31 cellular contexts compared by ENCODE assay signal in genomic region chr2:142684667-142685066, GRCh38.
"Had no signal": no experiment of that assay in that cellular context is flagged by ENCODE, and none has a peak within 500 bp of the region (broad histone marks: within the 10 kb centered on the region; RNA-seq: fewer than 3 reads in every experiment).

No MANE protein-coding gene starts in this region.

- H3K27me3 ChIP-seq: brain microvascular endothelial cell, gastrocnemius medialis had no signal

- H3K27ac Mint-ChIP-seq: activated CD4-positive, alpha-beta memory T cell treated with anti-CD3 and anti-CD28 coated beads, Interleukin-2, amount 10 ng/mL, durations not matched to agents 7 days and 5 days; activated CD4-positive, alpha-beta T cell treated with anti-CD3 and anti-CD28 coated beads, Interleukin-2, amount 10 ng/mL, durations not matched to agents 7 days and 5 days; activated naive CD8-positive, alpha-beta T cell; activated T-helper 17 cell treated with anti-CD3 and anti-CD28 coated beads, Interleukin-2, amount 50 U/mL, for 72 hours; dendritic cell treated with granulocyte-macrophage colony-stimulating factor and Interleukin-4, amounts not matched to agents 40 ng/mL and 50 ng/mL, for 4 days; endodermal cell; T-helper 17 cell; T-helper 2 cell treated with Interferon-gamma antibody and Interleukin-4, amounts not matched to agents 5 μg/mL and 100 μg/mL, for 36 hours had no signal

- FAIRE-seq: astrocyte, bronchial epithelial cell had no signal

- H3K4me1 Mint-ChIP-seq: activated CD4-positive, alpha-beta memory T cell treated with anti-CD3 and anti-CD28 coated beads, Interleukin-2, amount 10 ng/mL, durations not matched to agents 7 days and 5 days; activated CD4-positive, alpha-beta T cell treated with anti-CD3 and anti-CD28 coated beads, Interleukin-2, amount 10 ng/mL, durations not matched to agents 7 days and 5 days; activated T-helper 17 cell treated with anti-CD3 and anti-CD28 coated beads, Interleukin-2, amount 50 U/mL, for 72 hours; central memory CD8-positive, alpha-beta T cell; T-helper 17 cell had no signal

- H3K4me1 ChIP-seq: gastrocnemius medialis had no signal

- H3K36me3 ChIP-seq: brain microvascular endothelial cell, gastrocnemius medialis had no signal

- H3K4me3 ChIP-seq: coronary artery, dorsolateral prefrontal cortex, gastrocnemius medialis had no signal

- H3K9me3 Mint-ChIP-seq: activated CD4-positive, alpha-beta memory T cell treated with anti-CD3 and anti-CD28 coated beads, Interleukin-2, amount 10 ng/mL, durations not matched to agents 7 days and 5 days; activated CD4-positive, alpha-beta T cell treated with anti-CD3 and anti-CD28 coated beads, Interleukin-2, amount 10 ng/mL, durations not matched to agents 7 days and 5 days; activated T-cell treated with anti-CD3 and anti-CD28 coated beads, Interleukin-2, amount 50 U/mL, for 4 hours; activated T-helper 17 cell treated with anti-CD3 and anti-CD28 coated beads, Interleukin-2, amount 50 U/mL, for 72 hours; dendritic cell treated with granulocyte-macrophage colony-stimulating factor and Interleukin-4, amounts not matched to agents 40 ng/mL and 50 ng/mL, for 4 days; T-helper 2 cell treated with Interferon-gamma antibody and Interleukin-4, amounts not matched to agents 5 μg/mL and 100 μg/mL, for 36 hours had no signal

- H3K4me3 Mint-ChIP-seq: activated CD4-positive, alpha-beta memory T cell treated with anti-CD3 and anti-CD28 coated beads, Interleukin-2, amount 10 ng/mL, durations not matched to agents 7 days and 5 days; activated CD4-positive, alpha-beta T cell treated with anti-CD3 and anti-CD28 coated beads, Interleukin-2, amount 10 ng/mL, durations not matched to agents 7 days and 5 days; activated naive CD8-positive, alpha-beta T cell; activated T-cell treated with anti-CD3 and anti-CD28 coated beads, Interleukin-2, amount 50 U/mL, for 4 hours; activated T-helper 17 cell treated with anti-CD3 and anti-CD28 coated beads, Interleukin-2, amount 50 U/mL, for 72 hours; central memory CD8-positive, alpha-beta T cell; dendritic cell treated with granulocyte-macrophage colony-stimulating factor and Interleukin-4, amounts not matched to agents 40 ng/mL and 50 ng/mL, for 4 days; endodermal cell; T-helper 17 cell; T-helper 2 cell treated with Interferon-gamma antibody and Interleukin-4, amounts not matched to agents 5 μg/mL and 100 μg/mL, for 36 hours had no signal

- H3K27ac ChIP-seq: brain microvascular endothelial cell, coronary artery, dorsolateral prefrontal cortex, gastrocnemius medialis had no signal

- H3K9me3 ChIP-seq: gastrocnemius medialis had no signal

- ATAC-seq: activated T-cell treated with anti-CD3 and anti-CD28 coated beads, Interleukin-2, amount 50 U/mL, for 4 hours; activated T-helper 17 cell treated with anti-CD3 and anti-CD28 coated beads, Interleukin-2, amount 50 U/mL, for 72 hours; esophagus mucosa; gastrocnemius medialis; T-helper 17 cell had no signal

- H3K27me3 Mint-ChIP-seq: activated CD4-positive, alpha-beta memory T cell treated with anti-CD3 and anti-CD28 coated beads, Interleukin-2, amount 10 ng/mL, durations not matched to agents 7 days and 5 days; activated CD4-positive, alpha-beta T cell treated with anti-CD3 and anti-CD28 coated beads, Interleukin-2, amount 10 ng/mL, durations not matched to agents 7 days and 5 days; activated naive CD8-positive, alpha-beta T cell; activated T-helper 17 cell treated with anti-CD3 and anti-CD28 coated beads, Interleukin-2, amount 50 U/mL, for 72 hours; central memory CD8-positive, alpha-beta T cell; dendritic cell treated with granulocyte-macrophage colony-stimulating factor and Interleukin-4, amounts not matched to agents 40 ng/mL and 50 ng/mL, for 4 days; T-helper 17 cell had no signal

- DNase-seq: activated CD4-positive, alpha-beta memory T cell treated with anti-CD3 and anti-CD28 coated beads, Interleukin-2, amount 10 ng/mL, durations not matched to agents 7 days and 5 days; activated CD4-positive, alpha-beta T cell treated with anti-CD3 and anti-CD28 coated beads for 1 hour; activated CD4-positive, alpha-beta T cell treated with anti-CD3 and anti-CD28 coated beads for 4 hours; activated CD4-positive, alpha-beta T cell treated with anti-CD3 and anti-CD28 coated beads, Interleukin-2, amount 10 ng/mL, durations not matched to agents 7 days and 5 days; activated CD4-positive, alpha-beta T cell treated with anti-CD3 and anti-CD28 coated beads, Interleukin-2, amount 50 U/mL, for 4 hours; activated effector memory CD4-positive, alpha-beta T cell treated with Interleukin-2 at 50 U/mL for 16 hours; activated gamma-delta T cell treated with Interleukin-2 at 50 U/mL for 16 hours; activated naive CD4-positive, alpha-beta T cell treated with anti-CD3 and anti-CD28 coated beads, Interleukin-2, amount 50 U/mL, for 16 hours; activated naive CD4-positive, alpha-beta T cell treated with Interleukin-2 at 50 U/mL for 16 hours; activated T-cell treated with anti-CD3 and anti-CD28 coated beads, Interleukin-2, amount 50 U/mL, for 4 hours; amniotic stem cell; anterior cingulate cortex; brain microvascular endothelial cell; dorsolateral prefrontal cortex; effector memory CD4-positive, alpha-beta T cell; endodermal cell; foreskin fibroblast; gastrocnemius medialis; glutamatergic neuron; T-helper 1 cell; T-helper 17 cell; T1000 had no signal

- H3K36me3 Mint-ChIP-seq: activated naive CD8-positive, alpha-beta T cell had no signal
